ENCODE assay signal across 8 cellular contexts in the genomic region with DNA sequence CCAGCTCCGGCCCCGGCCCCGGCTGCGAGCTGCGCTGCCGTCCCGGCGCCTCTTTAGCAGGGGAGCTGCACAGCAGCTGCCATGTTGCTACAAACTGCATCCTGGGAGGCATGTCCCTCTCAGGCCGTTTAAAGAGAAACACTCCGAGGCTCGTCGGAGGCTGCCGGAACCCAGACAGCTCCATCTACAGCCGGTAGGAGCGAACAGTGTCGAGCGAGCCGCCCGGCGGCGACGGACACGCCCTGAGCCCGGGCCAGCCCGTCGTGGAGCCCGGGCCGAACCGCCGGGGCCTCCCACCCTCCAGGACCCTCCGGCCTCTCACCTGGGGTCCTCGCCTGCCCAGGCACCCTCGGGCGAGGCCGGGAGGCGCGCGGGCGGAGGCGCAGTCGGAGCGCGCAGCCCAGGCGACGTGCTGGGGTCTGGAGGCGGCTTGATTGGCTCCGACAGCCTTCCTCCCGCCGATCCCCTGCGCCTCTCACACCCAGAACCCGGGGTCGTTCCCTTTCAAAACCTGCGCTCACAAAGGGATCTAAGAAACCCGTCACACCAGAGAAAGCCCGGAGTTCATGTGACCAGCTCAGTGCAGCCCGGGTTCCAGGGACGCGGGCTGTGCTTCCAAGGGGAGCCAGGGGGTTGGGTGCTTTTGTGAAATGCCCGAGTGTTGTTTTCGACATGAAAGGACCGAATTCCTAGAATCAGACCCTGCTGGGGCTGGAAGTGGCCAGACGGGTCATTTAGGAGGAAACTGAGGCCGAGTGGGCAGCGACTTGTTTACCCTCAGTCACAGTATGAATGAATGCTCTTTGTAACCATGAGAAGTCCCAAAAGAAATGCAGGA. TPM values are rescaled to one million over a fixed set of nuclear protein-coding genes. Genes with fewer than 3 reads are reported as not detected.
DNase-seq lines count a peak whose midpoint lies in the region; ATAC-seq and TF ChIP-seq lines count a peak whose summit lies in the region.

TSS of gene ZNF777 (minus strand) at position 570 of the 838 bp plus-strand sequence. CDS start 5,040 bp downstream, outside the sequence.

- peaks cover 14% of the 10 kb centered on the region; the same call in 1 of the 2 replicates for H4K20me1 ChIP-seq in PC-9 (ENCODE audit: insufficient read depth)

- peak; percentile 71 for DNase-seq in DMS153 (lab: John Stamatoyannopoulos, UW)
- DNase-seq in PC-9 = peak; percentile 74 to 76
- DNase-seq in activated T-cell treated with anti-CD3 and anti-CD28 coated beads, Interleukin-2, amount 50 U/mL, for 4 hours = peak; percentile 75
- DNase-seq in fibroblast of gingiva (ENCODE audit: low read depth) = peak; percentile 87
- DNase-seq in naive thymus-derived CD8-positive, alpha-beta T cell = peak; percentile 61 to 91 (median 80)
- peak; percentile 83 for DNase-seq in stimulated activated naive B cell treated with anti-CD40 and anti-IgM and Interleukin-4, amounts not matched to agents 10 μg/mL and 1 μg/mL and 100 μg/mL, for 72 hours

- TF ChIP-seq CTCF in PC-9 (conservative IDR thresholded peaks at IDR 0.05) = peak; percentile 44; the same call in 1 of the 2 replicates

- H3K9me3 ChIP-seq in HUES48 (ENCODE audit: control insufficient read depth, insufficient read depth, low read length) = no peaks in the 10 kb centered on the region
- H3K9me3 ChIP-seq in PC-9 (ENCODE audit: insufficient read depth, low read depth) = no peaks in the 10 kb centered on the region

- POLR2A ChIA-PET in PC-9 (lab: Charles Lee; ENCODE audit: unreplicated experiment) = interaction anchor here (0.6 to 0.7 kb wide), 2 partner anchors 36 to 394 kb away, joined by 4 to 20 read pairs; no protein-coding TSS in a partner anchor
- POLR2A ChIA-PET in naive thymus-derived CD8-positive, alpha-beta T cell (lab: Charles Lee) = interaction anchor here (1.0 to 2.7 kb wide), 8 partner anchors 19 to 254 kb away, joined by 3 to 21 read pairs (median 7); partner anchors contain the start of gene ZNF783

- H3K36me3 ChIP-seq in HUES48 (ENCODE audit: control insufficient read depth, insufficient read depth, low read length) (peaks cover under 1% of the 10 kb centered on the region; the same call in 1 of the 2 replicates), PC-9 (ENCODE audit: low read depth) (no peaks in the 10 kb centered on the region; the same call in 1 of the 2 replicates)

- H3K4me3 Mint-ChIP-seq in activated T-cell treated with anti-CD3 and anti-CD28 coated beads, Interleukin-2, amount 50 U/mL, for 4 hours = peak within 1 kb of the TSS; percentile 86
- peak within 1 kb of the TSS; percentile 74 to 93 (median 87) for H3K4me3 Mint-ChIP-seq in naive thymus-derived CD8-positive, alpha-beta T cell
- H3K4me3 Mint-ChIP-seq in stimulated activated naive B cell treated with anti-CD40 and anti-IgM and Interleukin-4, amounts not matched to agents 10 μg/mL and 1 μg/mL and 100 μg/mL, for 72 hours = peak within 1 kb of the TSS; percentile 87 to 90

- peak within 1 kb of the TSS; percentile 71 to 92 (median 88) for H3K27ac Mint-ChIP-seq in naive thymus-derived CD8-positive, alpha-beta T cell
- peak within 1 kb of the TSS; percentile 88 for H3K27ac Mint-ChIP-seq in stimulated activated naive B cell treated with anti-CD40 and anti-IgM and Interleukin-4, amounts not matched to agents 10 μg/mL and 1 μg/mL and 100 μg/mL, for 72 hours

- no peaks in the 10 kb centered on the region for H3F3A ChIP-seq in PC-9 (ENCODE audit: insufficient read depth, low read depth)

- H3K27ac ChIP-seq in HUES48 (ENCODE audit: low read depth, low read length) (peak within 1 kb of the TSS; percentile 54), PC-9 (no peak within 1 kb of the TSS)

- no peaks in the 10 kb centered on the region for H3K9me3 Mint-ChIP-seq in activated T-cell treated with anti-CD3 and anti-CD28 coated beads, Interleukin-2, amount 50 U/mL, for 4 hours
- no peaks in the 10 kb centered on the region for H3K9me3 Mint-ChIP-seq in naive thymus-derived CD8-positive, alpha-beta T cell
- H3K9me3 Mint-ChIP-seq in stimulated activated naive B cell treated with anti-CD40 and anti-IgM and Interleukin-4, amounts not matched to agents 10 μg/mL and 1 μg/mL and 100 μg/mL, for 72 hours = no peaks in the 10 kb centered on the region

- no TSS peak for BruUV-seq in PC-9 (replicated peaks; lab: Mats Ljungman, UMichigan)

- H3K9ac ChIP-seq in HUES48 (ENCODE audit: low read depth, low read length) = peak within 1 kb of the TSS; percentile 51; the same call in 1 of the 2 replicates

- CTCF ChIA-PET in PC-9 (lab: Charles Lee) = interaction anchor here (0.5 to 0.6 kb wide), 4 partner anchors 105 to 338 kb away, joined by 3 to 5 read pairs (median 4); no protein-coding TSS in a partner anchor

- H3K27me3 ChIP-seq in HUES48 (ENCODE audit: control insufficient read depth, insufficient read depth, low read length) (peaks cover 39% of the 10 kb centered on the region), PC-9 (ENCODE audit: insufficient read depth, low read depth) (no peaks in the 10 kb centered on the region)

- H3K36me3 Mint-ChIP-seq in activated T-cell treated with anti-CD3 and anti-CD28 coated beads, Interleukin-2, amount 50 U/mL, for 4 hours (ENCODE audit: insufficient read depth) = peaks cover 1% of the 10 kb centered on the region
- H3K36me3 Mint-ChIP-seq in naive thymus-derived CD8-positive, alpha-beta T cell = peaks cover 0 to 14% (median 0%) of the 10 kb centered on the region in 3 donors
- H3K36me3 Mint-ChIP-seq in stimulated activated naive B cell treated with anti-CD40 and anti-IgM and Interleukin-4, amounts not matched to agents 10 μg/mL and 1 μg/mL and 100 μg/mL, for 72 hours = peaks cover 4 to 6% of the 10 kb centered on the region in 2 donors

- H3K27me3 Mint-ChIP-seq in activated T-cell treated with anti-CD3 and anti-CD28 coated beads, Interleukin-2, amount 50 U/mL, for 4 hours (ENCODE audit: low read depth) = peaks cover 12% of the 10 kb centered on the region
- H3K27me3 Mint-ChIP-seq in naive thymus-derived CD8-positive, alpha-beta T cell = peaks cover 0 to 15% (median 6%) of the 10 kb centered on the region in 5 donors
- peaks cover 14 to 22% of the 10 kb centered on the region in 2 donors for H3K27me3 Mint-ChIP-seq in stimulated activated naive B cell treated with anti-CD40 and anti-IgM and Interleukin-4, amounts not matched to agents 10 μg/mL and 1 μg/mL and 100 μg/mL, for 72 hours

- H3K4me1 ChIP-seq in HUES48 (ENCODE audit: control insufficient read depth, insufficient read depth, low read length) = no peaks in the 10 kb centered on the region
- peaks cover 12% of the 10 kb centered on the region for H3K4me1 ChIP-seq in PC-9 (replicated peaks; ENCODE audit: insufficient read depth)

- intact Hi-C loops in PC-9 (cut with micrococcal nuclease; ENCODE audit: unreplicated experiment) = no loop called here

- H3K4me2 ChIP-seq in PC-9 = peak within 1 kb of the TSS; percentile 93

- peaks cover 25% of the 10 kb centered on the region for H3K4me1 Mint-ChIP-seq in activated T-cell treated with anti-CD3 and anti-CD28 coated beads, Interleukin-2, amount 50 U/mL, for 4 hours (ENCODE audit: low read depth)
- H3K4me1 Mint-ChIP-seq in naive thymus-derived CD8-positive, alpha-beta T cell = peaks cover 17 to 41% (median 32%) of the 10 kb centered on the region in 4 donors
- peaks cover 17 to 37% of the 10 kb centered on the region in 2 donors for H3K4me1 Mint-ChIP-seq in stimulated activated naive B cell treated with anti-CD40 and anti-IgM and Interleukin-4, amounts not matched to agents 10 μg/mL and 1 μg/mL and 100 μg/mL, for 72 hours

- ATAC-seq in GM21423 (IDR thresholded peaks at IDR 0.05; ENCODE audit: unreplicated experiment) = peak; percentile 95
- peak; percentile 96 to 97 for ATAC-seq in activated T-cell treated with anti-CD3 and anti-CD28 coated beads, Interleukin-2, amount 50 U/mL, for 4 hours
- peak; percentile 98 to 99 for ATAC-seq in naive thymus-derived CD8-positive, alpha-beta T cell
- ATAC-seq in stimulated activated naive B cell treated with anti-CD40 and anti-IgM and Interleukin-4, amounts not matched to agents 10 μg/mL and 1 μg/mL and 100 μg/mL, for 72 hours (replicated peaks) = peak; percentile 96 to 97

- no peaks in the 10 kb centered on the region for H3K9me2 ChIP-seq in PC-9 (ENCODE audit: insufficient read depth)

- H2AFZ ChIP-seq in PC-9 = peak within 1 kb of the TSS; percentile 100

- H3K79me2 ChIP-seq in PC-9 (ENCODE audit: low read depth) = peaks cover 27% of the 10 kb centered on the region

- H3K4me3 ChIP-seq in HUES48 (ENCODE audit: low read depth, low read length) (peak within 1 kb of the TSS; percentile 76), PC-9 (peak within 1 kb of the TSS; percentile 72)

RNA-seq across cellular contexts. Expression of gene ZNF777, which starts in this region (rescaled TPM):
- 10.6 and 13.3 TPM in 2 replicates for total RNA-seq in PC-9 (2021)
- total RNA-seq in activated T-cell treated with anti-CD3 and anti-CD28 coated beads, Interleukin-2, amount 50 U/mL, for 4 hours = 10 to 100 TPM; 28.3 to 33.2 (median 29.3) TPM
- 10 to 100 TPM; 18.1 to 18.9 TPM for total RNA-seq in naive thymus-derived CD8-positive, alpha-beta T cell
- polyA plus RNA-seq in naive thymus-derived CD8-positive, alpha-beta T cell = 1 to 10 TPM; 1.1 to 3.6 (median 1.9) TPM
